23 cellular contexts compared by ENCODE assay signal in genomic region chr17:63916566-63917185, GRCh38. TPM values are rescaled to one million over a fixed set of nuclear protein-coding genes. Genes with fewer than 3 reads are reported as not detected.
DNase-seq lines count a peak whose midpoint lies in the region; ATAC-seq and TF ChIP-seq lines count a peak whose summit lies in the region.
"Had no signal": no experiment of that assay in that cellular context is flagged by ENCODE, and none has a peak within 500 bp of the region (broad histone marks: within the 10 kb centered on the region; RNA-seq: fewer than 3 reads in every experiment).

No MANE protein-coding gene starts in this region.

- H3K4me1 Mint-ChIP-seq in activated naive CD8-positive, alpha-beta T cell (ENCODE audit: low read depth) = peaks cover 5% of the 10 kb centered on the region
- peaks cover 21% of the 10 kb centered on the region for H3K4me1 Mint-ChIP-seq in activated naive CD8-positive, alpha-beta T cell treated with anti-CD3 and anti-CD28 coated beads, Interleukin-2, amount 50 U/mL, for 24 hours
- peaks cover 87% of the 10 kb centered on the region for H3K4me1 Mint-ChIP-seq in activated B cell treated with CpG ODN at 0.5 μM for 24 hours
- H3K4me1 Mint-ChIP-seq in memory B cell = peaks cover 33% of the 10 kb centered on the region

- no peak for DNase-seq in activated naive CD8-positive, alpha-beta T cell treated with anti-CD3 and anti-CD28 coated beads, Interleukin-2, amount 50 U/mL, for 24 hours
- DNase-seq in activated B cell treated with CpG ODN at 0.5 μM for 24 hours (no peak), memory B cell (ENCODE audit: low spot score in 2 of 2) (no peak), retina (no peak), kidney tubule cell (ENCODE audit: low spot score) (no peak), NCI-H146 treated with DMSO at 0.1 percent for 48 hours (lab: John Stamatoyannopoulos, UW; ENCODE audit: unreplicated experiment) (no peak)
- DNase-seq: BE2C; CD4-positive, alpha-beta memory T cell; DMS153; EL; KBM-7; NCI-H1417; NCI-H187 treated with DMSO at 0.1 percent for 48 hours; NCI-H226; NCI-H524; NCI-H82; SHP77 treated with DMSO at 0.1 percent for 48 hours had no signal

- no peak overlapping the region for H3K4me3 Mint-ChIP-seq in activated naive CD8-positive, alpha-beta T cell
- no peak overlapping the region for H3K4me3 Mint-ChIP-seq in activated naive CD8-positive, alpha-beta T cell treated with anti-CD3 and anti-CD28 coated beads, Interleukin-2, amount 50 U/mL, for 24 hours
- peak overlapping the region; percentile 67 for H3K4me3 Mint-ChIP-seq in activated B cell treated with CpG ODN at 0.5 μM for 24 hours
- H3K4me3 Mint-ChIP-seq in memory B cell = no peak overlapping the region
- H3K4me3 Mint-ChIP-seq: CD4-positive, alpha-beta memory T cell; GM23338 had no signal

- TF ChIP-seq CTCF in activated B cell treated with CpG ODN at 0.5 μM for 24 hours (IDR thresholded peaks at IDR 0.05) = no peak

- peak overlapping the region; percentile 1 for H3K27ac Mint-ChIP-seq in activated naive CD8-positive, alpha-beta T cell
- no peak overlapping the region for H3K27ac Mint-ChIP-seq in activated naive CD8-positive, alpha-beta T cell treated with anti-CD3 and anti-CD28 coated beads, Interleukin-2, amount 50 U/mL, for 24 hours
- H3K27ac Mint-ChIP-seq in activated B cell treated with CpG ODN at 0.5 μM for 24 hours (peak overlapping the region; percentile 68), memory B cell (peak overlapping the region; percentile 31)
- H3K27ac Mint-ChIP-seq: GM23338 had no signal

- H3K27me3 Mint-ChIP-seq in activated naive CD8-positive, alpha-beta T cell = peaks cover 2% of the 10 kb centered on the region
- no peaks in the 10 kb centered on the region for H3K27me3 Mint-ChIP-seq in activated naive CD8-positive, alpha-beta T cell treated with anti-CD3 and anti-CD28 coated beads, Interleukin-2, amount 50 U/mL, for 24 hours
- H3K27me3 Mint-ChIP-seq in activated B cell treated with CpG ODN at 0.5 μM for 24 hours = no peaks in the 10 kb centered on the region
- no peaks in the 10 kb centered on the region for H3K27me3 Mint-ChIP-seq in memory B cell

- POLR2A ChIA-PET in activated B cell treated with CpG ODN at 0.5 μM for 24 hours (lab: Charles Lee) = interaction anchor here (0.8 to 12.9 kb wide), 7 partner anchors 14 to 229 kb away, joined by 3 to 272 read pairs (median 9); partner anchors contain the start of gene CD79B

- no peaks in the 10 kb centered on the region for H3K9me3 Mint-ChIP-seq in activated naive CD8-positive, alpha-beta T cell (ENCODE audit: low read depth)
- H3K9me3 Mint-ChIP-seq in activated naive CD8-positive, alpha-beta T cell treated with anti-CD3 and anti-CD28 coated beads, Interleukin-2, amount 50 U/mL, for 24 hours = no peaks in the 10 kb centered on the region
- H3K9me3 Mint-ChIP-seq in activated B cell treated with CpG ODN at 0.5 μM for 24 hours (no peaks in the 10 kb centered on the region), memory B cell (no peaks in the 10 kb centered on the region)
- H3K9me3 Mint-ChIP-seq: CD4-positive, alpha-beta memory T cell; GM23338 had no signal

- H3K36me3 Mint-ChIP-seq in activated naive CD8-positive, alpha-beta T cell = no peaks in the 10 kb centered on the region
- H3K36me3 Mint-ChIP-seq in activated naive CD8-positive, alpha-beta T cell treated with anti-CD3 and anti-CD28 coated beads, Interleukin-2, amount 50 U/mL, for 24 hours (ENCODE audit: low read depth) = no peaks in the 10 kb centered on the region
- H3K36me3 Mint-ChIP-seq in activated B cell treated with CpG ODN at 0.5 μM for 24 hours (ENCODE audit: low read depth) (no peaks in the 10 kb centered on the region), memory B cell (no peaks in the 10 kb centered on the region)
- H3K36me3 Mint-ChIP-seq: CD4-positive, alpha-beta memory T cell had no signal

- CTCF ChIA-PET in activated B cell treated with CpG ODN at 0.5 μM for 24 hours (lab: Charles Lee) = interaction anchor here (0.8 to 12.3 kb wide), 6 partner anchors 12 to 216 kb away, joined by 3 to 321 read pairs (median 109); partner anchors contain the start of genes ERN1 and ICAM2

- intact Hi-C loops in activated B cell treated with CpG ODN at 0.5 μM for 24 hours (cut with micrococcal nuclease) = no loop called here

- no peak for ATAC-seq in activated naive CD8-positive, alpha-beta T cell treated with anti-CD3 and anti-CD28 coated beads, Interleukin-2, amount 50 U/mL, for 24 hours
- no peak for ATAC-seq in activated B cell treated with CpG ODN at 0.5 μM for 24 hours (ENCODE audit: low read depth)
- ATAC-seq in memory B cell (ENCODE audit: low read depth) = no peak
- ATAC-seq: GM23338, HCT116 had no signal

RNA-seq across cellular contexts. Expression of gene GH1, which starts 2.0 kb away (rescaled TPM):
- total RNA-seq in activated B cell treated with CpG ODN at 0.5 μM for 24 hours = 0.27 TPM in 1 of 2 replicates, not detected in the other
- total RNA-seq: A172; CD4-positive, alpha-beta memory T cell; GM12878; GM23338; RPMI7951 had no signal

RNA-seq across cellular contexts. Expression of gene CSHL1, which starts 5.6 kb away (rescaled TPM):
- not detected in 2 replicates for total RNA-seq in activated B cell treated with CpG ODN at 0.5 μM for 24 hours
- total RNA-seq: A172; CD4-positive, alpha-beta memory T cell; GM12878; GM23338; RPMI7951 had no signal

RNA-seq across cellular contexts. Expression of gene CD79B, which starts 15.5 kb away (rescaled TPM):
- 706 and 757 TPM in 2 replicates for total RNA-seq in activated B cell treated with CpG ODN at 0.5 μM for 24 hours
- total RNA-seq: RPMI7951 had no signal

RNA-seq across cellular contexts. Expression of gene CSH1, which starts 20.3 kb away (rescaled TPM):
- total RNA-seq in activated B cell treated with CpG ODN at 0.5 μM for 24 hours = not detected in 2 replicates
- total RNA-seq: A172; CD4-positive, alpha-beta memory T cell; GM12878; GM23338; RPMI7951 had no signal

RNA-seq across cellular contexts. Expression of gene GH2, which starts 34.9 kb away (rescaled TPM):
- total RNA-seq in activated B cell treated with CpG ODN at 0.5 μM for 24 hours = not detected in 2 replicates
- total RNA-seq: A172; CD4-positive, alpha-beta memory T cell; GM12878; RPMI7951 had no signal
